Comparison of ENCODE assay signal across 9 cellular contexts in genomic region chr2:10078704-10079191, GRCh38. TPM values are rescaled to one million over a fixed set of nuclear protein-coding genes. Genes with fewer than 3 reads are reported as not detected.
DNase-seq lines count a peak whose midpoint lies in the region; ATAC-seq and TF ChIP-seq lines count a peak whose summit lies in the region.
"Had no signal": no experiment of that assay in that cellular context is flagged by ENCODE, and none has a peak within 500 bp of the region (broad histone marks: within the 10 kb centered on the region; RNA-seq: fewer than 3 reads in every experiment).

No MANE protein-coding gene starts in this region.

- peak overlapping the region; percentile 80 for H3K4me3 Mint-ChIP-seq in stimulated activated naive CD8-positive, alpha-beta T cell treated with anti-CD3 and anti-CD28 coated beads, Interleukin-15, Interleukin-2, amounts not matched to agents 100 ng/mL and 50 ng/mL, for 24 hours
- H3K4me3 Mint-ChIP-seq in effector memory CD8-positive, alpha-beta T cell: peak overlapping the region; percentile 76 to 82
- peak overlapping the region in 9 of 10 donors; percentile 78 to 96 (median 86) for H3K4me3 Mint-ChIP-seq in naive thymus-derived CD4-positive, alpha-beta T cell

- POLR2A ChIA-PET in naive thymus-derived CD4-positive, alpha-beta T cell (lab: Charles Lee): no interaction called here

- no peaks in the 10 kb centered on the region for H3K36me3 ChIP-seq in naive thymus-derived CD4-positive, alpha-beta T cell (ENCODE audit: control insufficient read depth in 2 of 3, insufficient read depth in 3 of 3, low read length in 3 of 3)

- ATAC-seq in stimulated activated naive CD8-positive, alpha-beta T cell treated with anti-CD3 and anti-CD28 coated beads, Interleukin-15, Interleukin-2, amounts not matched to agents 100 U/mL and 50 U/mL, for 24 hours: no peak
- ATAC-seq in effector memory CD8-positive, alpha-beta T cell (replicated peaks): peak; percentile 2
- no peak for ATAC-seq in naive thymus-derived CD4-positive, alpha-beta T cell
- ATAC-seq in HG03097 (IDR thresholded peaks at IDR 0.05; ENCODE audit: low FRiP score, unreplicated experiment) (no peak), HG03442 (IDR thresholded peaks at IDR 0.05; ENCODE audit: unreplicated experiment) (no peak)

- DNase-seq in stimulated activated naive CD8-positive, alpha-beta T cell treated with anti-CD3 and anti-CD28 coated beads, Interleukin-15, Interleukin-2, amounts not matched to agents 100 U/mL and 50 U/mL, for 24 hours: no peak
- DNase-seq in effector memory CD8-positive, alpha-beta T cell: no peak
- DNase-seq in naive thymus-derived CD4-positive, alpha-beta T cell: no peak
- DNase-seq in activated effector memory CD4-positive, alpha-beta T cell treated with Interleukin-2 at 50 U/mL for 16 hours: no peak
- no peak for DNase-seq in GM13977 (ENCODE audit: low spot score)

- no peaks in the 10 kb centered on the region for H3K9me3 Mint-ChIP-seq in stimulated activated naive CD8-positive, alpha-beta T cell treated with anti-CD3 and anti-CD28 coated beads, Interleukin-15, Interleukin-2, amounts not matched to agents 100 ng/mL and 50 ng/mL, for 24 hours
- no peaks in the 10 kb centered on the region for H3K9me3 Mint-ChIP-seq in effector memory CD8-positive, alpha-beta T cell
- no peaks in the 10 kb centered on the region for H3K9me3 Mint-ChIP-seq in naive thymus-derived CD4-positive, alpha-beta T cell

- H3K27me3 ChIP-seq in naive thymus-derived CD4-positive, alpha-beta T cell (ENCODE audit: control insufficient read depth in 2 of 2, insufficient read depth in 2 of 2, low read length in 2 of 2): peaks cover 0 to 13% of the 10 kb centered on the region in 2 donors

- no peak overlapping the region for H3K27ac ChIP-seq in naive thymus-derived CD4-positive, alpha-beta T cell (ENCODE audit: low read depth, low read length)
- H3K27ac ChIP-seq: foreskin keratinocyte had no signal

- in situ Hi-C loops in GM13977 (cut with MboI; ENCODE audit: low pct_unique_long_range_greater_than_20kb, low sequenced_read_pairs, unreplicated experiment): no loop called here

- peaks cover 79% of the 10 kb centered on the region for H3K27me3 Mint-ChIP-seq in stimulated activated naive CD8-positive, alpha-beta T cell treated with anti-CD3 and anti-CD28 coated beads, Interleukin-15, Interleukin-2, amounts not matched to agents 100 ng/mL and 50 ng/mL, for 24 hours
- H3K27me3 Mint-ChIP-seq in effector memory CD8-positive, alpha-beta T cell: peaks cover 79 to 89% of the 10 kb centered on the region in 2 donors
- H3K27me3 Mint-ChIP-seq in naive thymus-derived CD4-positive, alpha-beta T cell: peaks cover 75 to 85% (median 82%) of the 10 kb centered on the region in 5 donors

- H3K27ac Mint-ChIP-seq in stimulated activated naive CD8-positive, alpha-beta T cell treated with anti-CD3 and anti-CD28 coated beads, Interleukin-15, Interleukin-2, amounts not matched to agents 100 ng/mL and 50 ng/mL, for 24 hours: no peak overlapping the region
- H3K27ac Mint-ChIP-seq in effector memory CD8-positive, alpha-beta T cell: no peak overlapping the region
- peak overlapping the region in 1 of 9 donors; percentile 51 for H3K27ac Mint-ChIP-seq in naive thymus-derived CD4-positive, alpha-beta T cell

- intact Hi-C loops in naive thymus-derived CD4-positive, alpha-beta T cell (cut with micrococcal nuclease): no loop called here

- peaks cover 9 to 11% of the 10 kb centered on the region in 2 donors for H3K4me1 ChIP-seq in naive thymus-derived CD4-positive, alpha-beta T cell (ENCODE audit: control insufficient read depth in 2 of 2, insufficient read depth in 2 of 2, low read length in 2 of 2)
- H3K4me1 ChIP-seq: foreskin keratinocyte had no signal

- peaks cover 26% of the 10 kb centered on the region for H3K4me1 Mint-ChIP-seq in stimulated activated naive CD8-positive, alpha-beta T cell treated with anti-CD3 and anti-CD28 coated beads, Interleukin-15, Interleukin-2, amounts not matched to agents 100 ng/mL and 50 ng/mL, for 24 hours (ENCODE audit: low read depth)
- H3K4me1 Mint-ChIP-seq in effector memory CD8-positive, alpha-beta T cell (ENCODE audit: low read depth in 2 of 2): peaks cover 13 to 16% of the 10 kb centered on the region in 2 donors
- peaks cover 9 to 25% (median 14%) of the 10 kb centered on the region in 7 donors for H3K4me1 Mint-ChIP-seq in naive thymus-derived CD4-positive, alpha-beta T cell

- no peaks in the 10 kb centered on the region for H3K36me3 Mint-ChIP-seq in stimulated activated naive CD8-positive, alpha-beta T cell treated with anti-CD3 and anti-CD28 coated beads, Interleukin-15, Interleukin-2, amounts not matched to agents 100 ng/mL and 50 ng/mL, for 24 hours (ENCODE audit: low read depth)
- H3K36me3 Mint-ChIP-seq in effector memory CD8-positive, alpha-beta T cell (ENCODE audit: insufficient read depth): peaks cover 11% of the 10 kb centered on the region
- H3K36me3 Mint-ChIP-seq in naive thymus-derived CD4-positive, alpha-beta T cell: peaks cover 0 to 4% (median 0%) of the 10 kb centered on the region in 5 donors

- TF ChIP-seq CTCF in GM13977 (IDR thresholded peaks at IDR 0.05; ENCODE audit: extremely low read depth, insufficient read depth, missing control alignments): no peak

- CTCF ChIA-PET in naive thymus-derived CD4-positive, alpha-beta T cell (lab: Charles Lee): interaction anchor here (1.3 kb wide), 1 partner anchor 356 kb away, joined by 4 read pairs; no protein-coding TSS in a partner anchor

- no peak overlapping the region for H3K4me3 ChIP-seq in naive thymus-derived CD4-positive, alpha-beta T cell (ENCODE audit: low read length)

- H3K9me3 ChIP-seq in naive thymus-derived CD4-positive, alpha-beta T cell (ENCODE audit: control insufficient read depth in 2 of 3, low read length in 3 of 3): no peaks in the 10 kb centered on the region

RNA-seq across cellular contexts. Expression of gene CYS1, which starts 1.5 kb away (rescaled TPM):
- 1 to 10 TPM in 1 of 5 experiments, not detected in 4; 1.3 TPM for total RNA-seq in naive thymus-derived CD4-positive, alpha-beta T cell
- not detected for polyA plus RNA-seq in naive thymus-derived CD4-positive, alpha-beta T cell

RNA-seq across cellular contexts. Expression of gene KLF11, which starts 35.4 kb away (rescaled TPM):
- total RNA-seq in naive thymus-derived CD4-positive, alpha-beta T cell: 10 to 100 TPM in 2 of 5 experiments, 1 to 10 TPM in 3; 2.7 to 48.6 (median 6.8) TPM
- 1 to 10 TPM; 1.3 to 1.7 TPM for polyA plus RNA-seq in naive thymus-derived CD4-positive, alpha-beta T cell

RNA-seq across cellular contexts. Expression of gene RRM2, which starts 43.8 kb away (rescaled TPM):
- total RNA-seq in naive thymus-derived CD4-positive, alpha-beta T cell: 100 to 1,000 TPM in 1 of 5 experiments, 1 to 10 TPM in 1, under 1 TPM in 3; 0.13 to 330 (median 0.51) TPM
- not detected for polyA plus RNA-seq in naive thymus-derived CD4-positive, alpha-beta T cell
